In the genomic region with DNA sequence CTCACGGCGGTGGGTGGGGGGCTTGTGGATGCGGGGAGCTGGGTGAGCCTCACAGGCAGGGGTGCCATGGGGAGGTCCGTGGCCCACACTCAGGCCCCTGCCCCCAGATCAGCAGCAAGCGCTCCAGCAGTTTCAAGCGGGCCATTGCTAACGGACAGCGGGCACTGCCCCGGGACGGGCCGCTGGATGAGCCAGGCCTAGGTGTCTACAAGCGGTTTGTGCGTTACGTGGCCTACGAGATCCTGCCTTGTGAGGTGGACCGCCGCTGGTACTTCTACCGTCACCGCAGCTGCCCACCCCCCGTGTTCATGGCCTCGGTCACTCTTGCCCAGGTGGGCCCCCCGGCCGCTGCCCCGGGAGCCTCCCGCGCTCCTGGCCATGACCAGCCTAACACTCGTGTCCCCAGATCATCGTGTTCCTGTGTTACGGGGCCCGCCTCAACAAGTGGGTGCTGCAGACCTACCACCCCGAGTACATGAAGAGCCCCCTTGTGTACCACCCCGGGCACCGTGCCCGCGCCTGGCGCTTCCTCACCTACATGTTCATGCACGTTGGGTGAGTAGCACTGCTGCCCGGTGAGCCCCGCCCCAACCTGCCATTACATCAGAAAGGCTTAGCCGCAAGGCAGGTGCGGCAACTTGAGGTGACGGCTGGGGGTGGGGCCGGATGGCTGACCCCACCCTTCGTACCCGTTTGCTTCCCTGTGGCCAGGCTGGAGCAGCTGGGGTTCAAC, we compare ENCODE assay signal across 1 cellular context.
TF ChIP-seq lines count a peak whose summit lies in the region.

No MANE protein-coding gene starts in this region.

TF ChIP-seq in WTC11, 78 proteins besides CTCF, POLR2A, EP300 and RAD21 (continued from another document):
- no peak for TF ChIP-seq JUN (CRISPR knock-in tag; IDR thresholded peaks at IDR 0.05)
